ENCODE assay signal across 1 cellular context in the genomic region with DNA sequence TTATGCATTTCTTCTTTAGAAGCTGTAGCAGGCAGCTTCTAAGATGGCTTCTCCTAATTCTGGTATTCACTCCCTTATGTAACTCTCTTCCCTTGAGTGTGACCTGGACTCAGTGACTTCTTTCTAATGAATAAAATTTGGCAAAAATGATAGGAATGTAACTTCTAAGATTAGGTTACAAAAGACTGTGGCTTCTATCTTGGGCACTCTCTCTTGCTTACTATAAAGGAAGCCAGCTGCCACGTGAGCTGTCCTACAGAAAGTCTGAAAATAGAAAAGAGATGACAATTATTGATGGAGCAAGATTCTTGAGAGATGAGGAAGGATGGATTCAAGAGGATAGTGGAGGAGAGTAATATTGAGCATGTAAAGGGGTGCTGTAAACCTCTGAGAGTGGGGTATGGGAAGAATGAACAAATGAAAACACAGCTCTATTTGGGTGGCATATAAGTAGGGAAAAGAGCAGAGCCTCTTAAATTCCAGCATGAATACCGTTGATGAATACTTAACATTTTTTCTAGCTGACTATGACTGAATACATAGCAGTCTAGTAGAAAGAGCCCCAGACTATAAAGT.
TF ChIP-seq lines count a peak whose summit lies in the region.

No MANE protein-coding gene starts in this region.

TF ChIP-seq in IMR-90, 13 proteins besides CTCF, POLR2A, EP300 and RAD21 (continued from another document):
- TF ChIP-seq MAFK (IDR thresholded peaks at IDR 0.05; ENCODE audit: low read depth, low read length) (0 out of 2 replicates have a peak, but pooled peaks have one; percentile 1), MAZ (IDR thresholded peaks at IDR 0.05; ENCODE audit: borderline replicate concordance, low read depth, low read length) (no peak), BHLHE40 (IDR thresholded peaks at IDR 0.05; ENCODE audit: low read depth, low read length) (peak; percentile 92)
- TF ChIP-seq, protein P1, sequence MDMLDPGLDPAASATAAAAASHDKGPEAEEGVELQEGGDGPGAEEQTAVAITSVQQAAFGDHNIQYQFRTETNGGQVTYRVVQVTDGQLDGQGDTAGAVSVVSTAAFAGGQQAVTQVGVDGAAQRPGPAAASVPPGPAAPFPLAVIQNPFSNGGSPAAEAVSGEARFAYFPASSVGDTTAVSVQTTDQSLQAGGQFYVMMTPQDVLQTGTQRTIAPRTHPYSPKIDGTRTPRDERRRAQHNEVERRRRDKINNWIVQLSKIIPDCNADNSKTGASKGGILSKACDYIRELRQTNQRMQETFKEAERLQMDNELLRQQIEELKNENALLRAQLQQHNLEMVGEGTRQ (IDR thresholded peaks at IDR 0.05; ENCODE audit: low read depth, low read length): peak; percentile 63
